9 cellular contexts compared by ENCODE assay signal in genomic region chr9:136901516-136902258, GRCh38. TPM values are rescaled to one million over a fixed set of nuclear protein-coding genes. Genes with fewer than 3 reads are reported as not detected.
DNase-seq lines count a peak whose midpoint lies in the region; ATAC-seq and TF ChIP-seq lines count a peak whose summit lies in the region.
"Had no signal": no experiment of that assay in that cellular context is flagged by ENCODE, and none has a peak within 500 bp of the region (broad histone marks: within the 10 kb centered on the region; RNA-seq: fewer than 3 reads in every experiment).

No MANE protein-coding gene starts in this region.

- H3K9me3 ChIP-seq in colonic mucosa (no peaks in the 10 kb centered on the region), tibial artery (no peaks in the 10 kb centered on the region)

- ATAC-seq in GM18861 (IDR thresholded peaks at IDR 0.05; ENCODE audit: unreplicated experiment) = peak; percentile 50
- peak; percentile 47 for ATAC-seq in HG03139 (IDR thresholded peaks at IDR 0.05; ENCODE audit: unreplicated experiment)
- ATAC-seq in natural killer cell = peak; percentile 27 to 53 (median 36)
- ATAC-seq in GM18519 (IDR thresholded peaks at IDR 0.05; ENCODE audit: low FRiP score, unreplicated experiment) = no peak

- intact Hi-C loops in colonic mucosa (cut with DNase I) (no loop called here), natural killer cell (cut with micrococcal nuclease) (no loop called here), tibial artery (cut with DNase I; ENCODE audit: low total_unique reads) (no loop called here)

- no peaks in the 10 kb centered on the region for H3K36me3 ChIP-seq in colonic mucosa
- H3K36me3 ChIP-seq in tibial artery = peaks cover 0 to 25% (median 20%) of the 10 kb centered on the region in 3 donors

- no peaks in the 10 kb centered on the region for H3K9me3 Mint-ChIP-seq in natural killer cell
- H3K9me3 Mint-ChIP-seq: brain had no signal

- peak overlapping the region; percentile 79 to 87 for H3K27ac Mint-ChIP-seq in natural killer cell

- H3K4me1 ChIP-seq in colonic mucosa = peaks cover 29% of the 10 kb centered on the region
- peaks cover 0 to 47% (median 31%) of the 10 kb centered on the region in 4 donors for H3K4me1 ChIP-seq in tibial artery

- H3K4me3 ChIP-seq in colonic mucosa (peak overlapping the region; percentile 8), tibial artery (peak overlapping the region; percentile 7 to 15)

- peaks cover 7% of the 10 kb centered on the region for H3K36me3 Mint-ChIP-seq in natural killer cell

- H3K27ac ChIP-seq in colonic mucosa (peak overlapping the region; percentile 99), tibial artery (peak overlapping the region; percentile 74 to 81)

- TF ChIP-seq CTCF in colonic mucosa (IDR thresholded peaks at IDR 0.05) (no peak), natural killer cell (IDR thresholded peaks at IDR 0.05) (no peak), tibial artery (IDR thresholded peaks at IDR 0.05) (no peak)

- peak; percentile 77 for DNase-seq in activated CD4-positive, CD25-positive, alpha-beta regulatory T cell treated with anti-CD3 and anti-CD28 coated beads, Interleukin-2, amount 50 U/mL, for 72 hours
- DNase-seq in colonic mucosa = peak; percentile 82
- DNase-seq in natural killer cell = no peak
- peak; percentile 25 to 88 for DNase-seq in tibial artery
- no peak for DNase-seq in iPS-NIHi11 (ENCODE audit: low spot score)

- H3K4me1 Mint-ChIP-seq in natural killer cell = peaks cover 4 to 25% of the 10 kb centered on the region in 2 donors
- H3K4me1 Mint-ChIP-seq: brain had no signal

- peak overlapping the region; percentile 53 for H3K4me3 Mint-ChIP-seq in natural killer cell
- H3K4me3 Mint-ChIP-seq: brain had no signal

- peak overlapping the region; percentile 73 to 97 for H3K9ac ChIP-seq in colonic mucosa (ENCODE audit: low read depth in 2 of 2, low read length in 2 of 2)

- H3K27me3 ChIP-seq in colonic mucosa = no peaks in the 10 kb centered on the region
- H3K27me3 ChIP-seq in tibial artery = no peaks in the 10 kb centered on the region

- no peaks in the 10 kb centered on the region for H3K27me3 Mint-ChIP-seq in natural killer cell (ENCODE audit: low read depth in 2 of 2)
- H3K27me3 Mint-ChIP-seq: brain had no signal

RNA-seq across cellular contexts. Expression of gene TRAF2, which starts 15.4 kb away (rescaled TPM):
- total RNA-seq in colonic mucosa (10 to 100 TPM; 22.4 to 50.6 TPM), natural killer cell (10 to 100 TPM; 17.4 to 35.5 (median 25.0) TPM)

RNA-seq across cellular contexts. Expression of gene EDF1, which starts 35.6 kb away (rescaled TPM):
- total RNA-seq in colonic mucosa = 100 to 1,000 TPM; 442 to 494 TPM
- total RNA-seq in natural killer cell = 100 to 1,000 TPM; 208 to 255 (median 227) TPM

RNA-seq across cellular contexts. Expression of gene FBXW5, which starts 42.9 kb away (rescaled TPM):
- 100 to 1,000 TPM; 162 to 174 TPM for total RNA-seq in colonic mucosa
- total RNA-seq in natural killer cell = 100 to 1,000 TPM; 117 to 144 (median 136) TPM

RNA-seq across cellular contexts. Expression of gene C8G, which starts 43.4 kb away (rescaled TPM):
- total RNA-seq in colonic mucosa (10 to 100 TPM in 1 of 2 donors, 1 to 10 TPM in 1; 5.3 to 11.9 TPM), natural killer cell (1 to 10 TPM; 3.9 to 8.5 (median 7.3) TPM)

RNA-seq across cellular contexts. Expression of gene MAMDC4, which starts 49.5 kb away (rescaled TPM):
- total RNA-seq in colonic mucosa (10 to 100 TPM; 11.0 to 61.7 TPM), natural killer cell (1 to 10 TPM; 4.6 to 6.5 (median 5.8) TPM)

Comparison
In these comparisons a context has a peak if more than half of its experiments do, and no peak if none do; other contexts are left out.
1. DNase-seq: peak in activated CD4-positive, CD25-positive, alpha-beta regulatory T cell treated with anti-CD3 and anti-CD28 coated beads, Interleukin-2, amount 50 U/mL, for 72 hours (single experiment), colonic mucosa (single experiment) and tibial artery (2 of 2); none in natural killer cell (single experiment) and iPS-NIHi11 (single experiment).